9 cellular contexts compared by ENCODE assay signal in the genomic region with DNA sequence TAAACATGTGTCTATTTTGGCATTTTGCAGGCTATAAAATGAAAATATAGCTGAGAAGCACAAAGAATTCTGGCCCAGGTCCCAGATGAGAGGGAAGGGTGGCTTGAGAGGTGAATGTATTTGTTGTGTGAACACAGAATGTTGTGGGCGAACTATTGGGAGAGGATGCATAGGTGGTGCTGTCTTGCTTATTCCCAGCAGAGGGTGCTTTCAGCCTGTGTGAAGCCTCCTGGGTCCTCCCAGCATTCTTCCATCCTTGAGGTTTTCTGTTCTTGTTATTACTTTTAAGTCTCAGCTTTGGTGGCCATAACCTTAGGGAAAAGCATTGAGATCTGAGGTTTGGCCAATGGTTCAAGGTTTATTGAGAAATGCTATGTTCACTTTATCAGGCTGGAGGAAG.
DNase-seq lines count a peak whose midpoint lies in the region; ATAC-seq lines count a peak whose summit lies in the region.
"Had no signal": no experiment of that assay in that cellular context is flagged by ENCODE, and none has a peak within 500 bp of the region (broad histone marks: within the 10 kb centered on the region; RNA-seq: fewer than 3 reads in every experiment).

No MANE protein-coding gene starts in this region.

- in situ Hi-C loops in SK-MEL-5 (cut with HindIII; ENCODE audit: low pct_unique_long_range_greater_than_20kb, low sequenced_read_pairs) = no loop called here

- DNase-seq in AG08396 (ENCODE audit: low spot score) (peak; percentile 65), H4 (ENCODE audit: low spot score) (peak; percentile 67), SK-MEL-5 (ENCODE audit: low read depth, low spot score) (peak; percentile 20), inferior parietal cortex (ENCODE audit: extremely low spot score) (peak; percentile 29), GM19238 (ENCODE audit: insufficient read length, low spot score) (no peak), globus pallidus (ENCODE audit: low spot score) (no peak)
- no peak for DNase-seq in activated CD4-positive, alpha-beta T cell treated with anti-CD3 and anti-CD28 coated beads for 1 hour
- DNase-seq: activated CD8-positive, alpha-beta memory T cell treated with anti-CD3 and anti-CD28 coated beads for 24 hours had no signal

- ATAC-seq in HG03045 (IDR thresholded peaks at IDR 0.05; ENCODE audit: unreplicated experiment) = no peak

Comparison
In these comparisons a context has a peak if more than half of its experiments do, and no peak if none do; other contexts are left out.
1. DNase-seq: peak in AG08396 (single experiment), H4 (single experiment), SK-MEL-5 (single experiment) and inferior parietal cortex (single experiment); none in GM19238 (single experiment), activated CD4-positive, alpha-beta T cell treated with anti-CD3 and anti-CD28 coated beads for 1 hour (single experiment) and globus pallidus (single experiment).